ENCODE assay signal across 15 cellular contexts in the genomic region with DNA sequence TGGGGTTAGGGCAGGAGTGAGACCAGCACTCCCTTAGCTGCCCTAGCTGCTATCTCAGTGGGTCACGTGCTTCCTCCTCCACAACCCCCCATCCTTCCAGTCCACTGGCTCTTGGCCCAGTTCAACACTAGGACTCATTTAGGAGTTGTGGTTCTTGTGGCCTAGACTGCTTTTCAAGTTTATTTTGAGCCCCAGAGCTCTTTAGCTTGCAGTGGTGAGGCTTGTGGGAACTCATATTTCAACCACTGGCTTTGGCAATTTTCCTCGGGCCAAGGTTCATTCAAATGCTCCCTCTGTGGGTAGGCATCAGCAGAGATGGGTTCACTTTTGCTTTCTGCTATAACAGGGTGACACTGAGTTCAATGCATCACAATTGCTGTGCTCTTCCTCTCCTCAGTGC.
DNase-seq lines count a peak whose midpoint lies in the region; ATAC-seq and TF ChIP-seq lines count a peak whose summit lies in the region.
"Had no signal": no experiment of that assay in that cellular context is flagged by ENCODE, and none has a peak within 500 bp of the region (broad histone marks: within the 10 kb centered on the region; RNA-seq: fewer than 3 reads in every experiment).

No MANE protein-coding gene starts in this region.

- no peak overlapping the region for H3K4me3 ChIP-seq in MM.1S (ENCODE audit: low read length)
- H3K4me3 ChIP-seq: spleen had no signal

- H3K27me3 Mint-ChIP-seq in T-helper 17 cell: no peaks in the 10 kb centered on the region

- H3K9me3 ChIP-seq in MM.1S (replicated peaks; ENCODE audit: insufficient read depth, low read length): no peaks in the 10 kb centered on the region
- no peaks in the 10 kb centered on the region for H3K9me3 ChIP-seq in T-helper 17 cell (ENCODE audit: control insufficient read depth, low read length, poor library complexity, severe bottlenecking)

- no peaks in the 10 kb centered on the region for H3K79me2 ChIP-seq in MM.1S (ENCODE audit: low read length)

- H3K27me3 ChIP-seq in MM.1S (replicated peaks; ENCODE audit: insufficient read depth, low read length): no peaks in the 10 kb centered on the region
- H3K27me3 ChIP-seq: spleen had no signal

- H3K9ac ChIP-seq in MM.1S (ENCODE audit: low read length): no peak overlapping the region

- DNase-seq in Daoy (ENCODE audit: low read depth) (peak; percentile 87), MM.1S (peak; percentile 40), UCSD-AML1 (lab: John Stamatoyannopoulos, UW; ENCODE audit: unreplicated experiment) (peak; percentile 42), kidney glomerular epithelial cell (lab: John Stamatoyannopoulos, UW) (peak; percentile 39), T-helper 17 cell (no peak), epidermal melanocyte (ENCODE audit: insufficient read length, low spot score) (no peak)
- DNase-seq: activated T-cell treated with anti-CD3 and anti-CD28 coated beads, Interleukin-2, amount 50 U/mL, for 72 hours; mesendoderm; NCI-H1417 treated with DMSO at 0.1 percent for 48 hours; NCI-H446; occipital lobe; spleen; T-helper 9 cell had no signal

- H3K36me3 Mint-ChIP-seq in T-helper 17 cell (ENCODE audit: low read depth): no peaks in the 10 kb centered on the region

- H3F3A ChIP-seq in MM.1S (ENCODE audit: insufficient read depth, low read length): no peaks in the 10 kb centered on the region

- no peak overlapping the region for H3K4me2 ChIP-seq in MM.1S (ENCODE audit: low read depth, low read length)

- ATAC-seq in T-helper 17 cell: no peak
- no peak for ATAC-seq in GM18868 (IDR thresholded peaks at IDR 0.05; ENCODE audit: unreplicated experiment)
- no peak for ATAC-seq in GM21423 (IDR thresholded peaks at IDR 0.05; ENCODE audit: unreplicated experiment)
- ATAC-seq: activated T-cell treated with anti-CD3 and anti-CD28 coated beads, Interleukin-2, amount 50 U/mL, for 72 hours had no signal

- H3K27ac Mint-ChIP-seq in T-helper 17 cell: no peak overlapping the region
- H3K27ac Mint-ChIP-seq: activated T-cell treated with anti-CD3 and anti-CD28 coated beads, Interleukin-2, amount 50 U/mL, for 72 hours had no signal

- H3K4me3 Mint-ChIP-seq in T-helper 17 cell: no peak overlapping the region
- H3K4me3 Mint-ChIP-seq: activated T-cell treated with anti-CD3 and anti-CD28 coated beads, Interleukin-2, amount 50 U/mL, for 72 hours had no signal

- no peaks in the 10 kb centered on the region for H4K20me1 ChIP-seq in MM.1S (ENCODE audit: insufficient read depth, low read length)

- H3K4me1 Mint-ChIP-seq in T-helper 17 cell: no peaks in the 10 kb centered on the region

- TF ChIP-seq CTCF in MM.1S (IDR thresholded peaks at IDR 0.05; ENCODE audit: low read length): no peak

- no peaks in the 10 kb centered on the region for H3K9me2 ChIP-seq in MM.1S (replicated peaks; ENCODE audit: insufficient read depth, low read length)

- no peak overlapping the region for H3K27ac ChIP-seq in MM.1S (ENCODE audit: low read length)
- H3K27ac ChIP-seq: spleen had no signal

- no peaks in the 10 kb centered on the region for H3K36me3 ChIP-seq in MM.1S (replicated peaks; ENCODE audit: insufficient read depth, low read length)
- H3K36me3 ChIP-seq: spleen had no signal

- no peak overlapping the region for H2AFZ ChIP-seq in MM.1S (ENCODE audit: low read length)

- H3K4me1 ChIP-seq in MM.1S (ENCODE audit: low read length): no peaks in the 10 kb centered on the region
- H3K4me1 ChIP-seq: spleen had no signal

Comparison
In these comparisons a context has a peak if more than half of its experiments do, and no peak if none do; other contexts are left out.
1. DNase-seq: peak in Daoy (single experiment), MM.1S (single experiment), UCSD-AML1 (single experiment) and kidney glomerular epithelial cell (single experiment); none in T-helper 17 cell (0 of 3) and epidermal melanocyte (single experiment).